26 cellular contexts compared by ENCODE assay signal in the genomic region with DNA sequence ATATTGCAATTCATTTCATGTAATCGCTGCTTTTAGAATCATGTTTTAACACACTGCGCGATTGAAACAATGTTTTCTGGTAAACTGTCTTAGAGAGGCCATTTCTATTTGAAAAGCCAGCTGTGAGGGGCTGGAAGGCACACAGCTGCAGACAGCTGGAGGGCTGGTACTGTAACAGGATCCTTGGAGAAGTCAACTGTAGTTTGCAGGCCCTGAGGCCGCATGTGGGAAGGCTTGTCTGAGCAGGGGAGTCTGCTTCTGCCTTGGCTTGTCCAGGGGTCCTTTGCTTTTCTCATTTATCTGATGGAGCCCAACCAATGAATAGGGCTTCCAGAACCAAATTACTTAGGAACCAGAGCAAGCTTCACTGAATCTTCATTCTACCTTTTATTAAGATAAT.
A peak's percentile ranks its signal among the peaks of the same experiment; 100 is the strongest.
DNase-seq lines count a peak whose midpoint lies in the region; ATAC-seq and TF ChIP-seq lines count a peak whose summit lies in the region.
"Had no signal": no experiment of that assay in that cellular context is flagged by ENCODE, and none has a peak within 500 bp of the region (broad histone marks: within the 10 kb centered on the region; RNA-seq: fewer than 3 reads in every experiment).

No MANE protein-coding gene starts in this region.

- peak overlapping the region in 4 of 10 donors; percentile 11 to 55 (median 47) for H3K27ac ChIP-seq in heart right ventricle
- H3K27ac ChIP-seq in smooth muscle cell (ENCODE audit: low read depth): no peak overlapping the region
- no peak overlapping the region for H3K27ac ChIP-seq in effector memory CD4-positive, alpha-beta T cell (ENCODE audit: insufficient read depth, low read length, poor library complexity, severe bottlenecking)
- H3K27ac ChIP-seq: Peyer's patch, SK-N-MC had no signal

- H3K36me3 Mint-ChIP-seq in activated T-cell treated with anti-CD3 and anti-CD28 coated beads, Interleukin-2, amount 50 U/mL, for 4 hours (ENCODE audit: insufficient read depth): no peaks in the 10 kb centered on the region
- H3K36me3 Mint-ChIP-seq: activated CD4-positive, alpha-beta memory T cell treated with anti-CD3 and anti-CD28 coated beads for 36 hours; natural killer cell had no signal

- peak overlapping the region; percentile 32 for H2AFZ ChIP-seq in smooth muscle cell (ENCODE audit: low read depth)

- 67 to 73% methylated on average over 4 of the region's 4 CpGs for WGBS in heart right ventricle, 2 donors
- WGBS in smooth muscle cell (ENCODE audit: low lambda C conversion rate): 43% methylated on average over 4 of the region's 4 CpGs

- no peaks in the 10 kb centered on the region for H3K27me3 ChIP-seq in heart right ventricle
- no peaks in the 10 kb centered on the region for H3K27me3 ChIP-seq in smooth muscle cell (ENCODE audit: low read depth)
- no peaks in the 10 kb centered on the region for H3K27me3 ChIP-seq in effector memory CD4-positive, alpha-beta T cell (replicated peaks; ENCODE audit: control insufficient read depth, insufficient read depth, low read length, poor library complexity, severe bottlenecking)
- H3K27me3 ChIP-seq: esophagus squamous epithelium, Peyer's patch had no signal

- TF ChIP-seq CTCF in heart right ventricle (IDR thresholded peaks at IDR 0.05): no peak
- TF ChIP-seq CTCF in smooth muscle cell (IDR thresholded peaks at IDR 0.05; ENCODE audit: borderline replicate concordance, insufficient read depth, poor library complexity, severe bottlenecking): no peak

- H3K4me1 ChIP-seq in heart right ventricle (peaks cover 0 to 18% (median 0%) of the 10 kb centered on the region in 9 donors), smooth muscle cell (ENCODE audit: low read depth) (peaks cover 22% of the 10 kb centered on the region)
- H3K4me1 ChIP-seq in effector memory CD4-positive, alpha-beta T cell (ENCODE audit: control insufficient read depth, insufficient read depth, low read length, poor library complexity, severe bottlenecking): no peaks in the 10 kb centered on the region
- H3K4me1 ChIP-seq: Peyer's patch had no signal

- H4K20me1 ChIP-seq in smooth muscle cell (ENCODE audit: low read depth): no peaks in the 10 kb centered on the region

- no peaks in the 10 kb centered on the region for H3K4me1 Mint-ChIP-seq in activated T-cell treated with anti-CD3 and anti-CD28 coated beads, Interleukin-2, amount 50 U/mL, for 4 hours (ENCODE audit: low read depth)
- H3K4me1 Mint-ChIP-seq: natural killer cell; stimulated activated naive CD8-positive, alpha-beta T cell treated with anti-CD3 and anti-CD28 coated beads, Interleukin-15, amount 100 ng/mL, for 72 hours had no signal

- ATAC-seq in heart right ventricle: peak in 7 of 8 donors; percentile 73 to 91 (median 80)
- no peak for ATAC-seq in activated T-cell treated with anti-CD3 and anti-CD28 coated beads, Interleukin-2, amount 50 U/mL, for 4 hours
- ATAC-seq: natural killer cell; stimulated activated naive CD8-positive, alpha-beta T cell treated with anti-CD3 and anti-CD28 coated beads, Interleukin-15, amount 100 ng/mL, for 72 hours had no signal

- no peaks in the 10 kb centered on the region for H3K36me3 ChIP-seq in heart right ventricle
- no peaks in the 10 kb centered on the region for H3K36me3 ChIP-seq in smooth muscle cell (ENCODE audit: low read depth)
- no peaks in the 10 kb centered on the region for H3K36me3 ChIP-seq in effector memory CD4-positive, alpha-beta T cell (ENCODE audit: control insufficient read depth, insufficient read depth, low read length)
- H3K36me3 ChIP-seq: esophagus squamous epithelium, HAP-1, Peyer's patch had no signal

- H3K4me2 ChIP-seq in smooth muscle cell: no peak overlapping the region

- H3K9ac ChIP-seq in smooth muscle cell (ENCODE audit: low read depth): no peak overlapping the region

- H3K79me2 ChIP-seq in smooth muscle cell (ENCODE audit: low read depth): no peaks in the 10 kb centered on the region

- no peak overlapping the region for H3K4me3 Mint-ChIP-seq in activated T-cell treated with anti-CD3 and anti-CD28 coated beads, Interleukin-2, amount 50 U/mL, for 4 hours
- H3K4me3 Mint-ChIP-seq: activated CD4-positive, alpha-beta memory T cell treated with anti-CD3 and anti-CD28 coated beads for 36 hours; natural killer cell; stimulated activated naive CD8-positive, alpha-beta T cell treated with anti-CD3 and anti-CD28 coated beads, Interleukin-15, amount 100 ng/mL, for 72 hours had no signal

- peaks cover 2% of the 10 kb centered on the region for H3K27me3 Mint-ChIP-seq in activated T-cell treated with anti-CD3 and anti-CD28 coated beads, Interleukin-2, amount 50 U/mL, for 4 hours (ENCODE audit: low read depth)
- H3K27me3 Mint-ChIP-seq: activated CD4-positive, alpha-beta memory T cell treated with anti-CD3 and anti-CD28 coated beads for 36 hours; stimulated activated naive CD8-positive, alpha-beta T cell treated with anti-CD3 and anti-CD28 coated beads, Interleukin-15, amount 100 ng/mL, for 72 hours had no signal

- H3K9me3 Mint-ChIP-seq in activated T-cell treated with anti-CD3 and anti-CD28 coated beads, Interleukin-2, amount 50 U/mL, for 4 hours: no peaks in the 10 kb centered on the region
- H3K9me3 Mint-ChIP-seq: stimulated activated naive CD8-positive, alpha-beta T cell treated with anti-CD3 and anti-CD28 coated beads, Interleukin-15, amount 100 ng/mL, for 72 hours had no signal

- intact Hi-C loops in heart right ventricle (cut with DNase I): no loop called here

- H3K9me3 ChIP-seq in heart right ventricle (peaks cover 0 to 14% (median 6%) of the 10 kb centered on the region in 11 donors), smooth muscle cell (replicated peaks; ENCODE audit: low read depth) (no peaks in the 10 kb centered on the region)
- H3K9me3 ChIP-seq in effector memory CD4-positive, alpha-beta T cell (ENCODE audit: control insufficient read depth, low read length): no peaks in the 10 kb centered on the region
- H3K9me3 ChIP-seq: esophagus squamous epithelium, HAP-1, Peyer's patch had no signal

- DNase-seq in RPMI7951 (ENCODE audit: low read depth): peak; percentile 31
- peak; percentile 38 to 46 for DNase-seq in heart right ventricle
- peak; percentile 91 for DNase-seq in left kidney (ENCODE audit: low read depth, low spot score)
- no peak for DNase-seq in smooth muscle cell (lab: John Stamatoyannopoulos, UW; ENCODE audit: unreplicated experiment)
- DNase-seq in effector memory CD4-positive, alpha-beta T cell: no peak
- no peak for DNase-seq in activated T-cell treated with anti-CD3 and anti-CD28 coated beads, Interleukin-2, amount 50 U/mL, for 4 hours
- DNase-seq in CD1c-positive myeloid dendritic cell (ENCODE audit: extremely low spot score): no peak
- no peak for DNase-seq in stimulated activated CD4-positive, alpha-beta T cell treated with anti-CD3 and anti-CD28 coated beads, Interleukin-2, amount 100 ng/mL, for 24 hours
- DNase-seq: activated CD4-positive, alpha-beta memory T cell treated with anti-CD3 and anti-CD28 coated beads for 36 hours; activated naive CD4-positive, alpha-beta T cell; activated T-cell treated with anti-CD3 and anti-CD28 coated beads for 4 hours; AML-193; anterior cingulate cortex; effector CD4-positive, alpha-beta T cell; esophagus squamous epithelium; KG1; mammary epithelial cell; natural killer cell; NCI-H2029; NCI-H446 treated with DMSO at 0.1 percent for 48 hours; Peyer's patch; small intestine; stimulated activated CD4-positive, alpha-beta T cell treated with anti-CD3 and anti-CD28 coated beads, Interleukin-4, amount 100 ng/mL, for 4 hours; stimulated activated naive CD8-positive, alpha-beta T cell treated with anti-CD3 and anti-CD28 coated beads, Interleukin-15, amount 100 ng/mL, for 72 hours had no signal

- no peaks in the 10 kb centered on the region for H3F3A ChIP-seq in smooth muscle cell (ENCODE audit: low read depth)

- no peak overlapping the region for H3K4me3 ChIP-seq in heart right ventricle
- H3K4me3 ChIP-seq in smooth muscle cell: no peak overlapping the region
- H3K4me3 ChIP-seq in effector memory CD4-positive, alpha-beta T cell (ENCODE audit: insufficient read depth, low read depth, low read length, poor library complexity, severe bottlenecking): no peak overlapping the region
- H3K4me3 ChIP-seq: esophagus squamous epithelium, HAP-1, Peyer's patch, SK-N-MC had no signal

Comparison
In these comparisons a context has a peak if more than half of its experiments do, and no peak if none do; other contexts are left out.
1. DNase-seq: peak in RPMI7951 (single experiment), heart right ventricle (2 of 2) and left kidney (single experiment); none in smooth muscle cell (single experiment), effector memory CD4-positive, alpha-beta T cell (0 of 3), activated T-cell treated with anti-CD3 and anti-CD28 coated beads, Interleukin-2, amount 50 U/mL, for 4 hours (single experiment), CD1c-positive myeloid dendritic cell (single experiment) and stimulated activated CD4-positive, alpha-beta T cell treated with anti-CD3 and anti-CD28 coated beads, Interleukin-2, amount 100 ng/mL, for 24 hours (0 of 2).
2. ATAC-seq: peak in heart right ventricle (7 of 8); none in activated T-cell treated with anti-CD3 and anti-CD28 coated beads, Interleukin-2, amount 50 U/mL, for 4 hours (0 of 2).